ENCODE assay signal across 1 cellular context in the genomic region with DNA sequence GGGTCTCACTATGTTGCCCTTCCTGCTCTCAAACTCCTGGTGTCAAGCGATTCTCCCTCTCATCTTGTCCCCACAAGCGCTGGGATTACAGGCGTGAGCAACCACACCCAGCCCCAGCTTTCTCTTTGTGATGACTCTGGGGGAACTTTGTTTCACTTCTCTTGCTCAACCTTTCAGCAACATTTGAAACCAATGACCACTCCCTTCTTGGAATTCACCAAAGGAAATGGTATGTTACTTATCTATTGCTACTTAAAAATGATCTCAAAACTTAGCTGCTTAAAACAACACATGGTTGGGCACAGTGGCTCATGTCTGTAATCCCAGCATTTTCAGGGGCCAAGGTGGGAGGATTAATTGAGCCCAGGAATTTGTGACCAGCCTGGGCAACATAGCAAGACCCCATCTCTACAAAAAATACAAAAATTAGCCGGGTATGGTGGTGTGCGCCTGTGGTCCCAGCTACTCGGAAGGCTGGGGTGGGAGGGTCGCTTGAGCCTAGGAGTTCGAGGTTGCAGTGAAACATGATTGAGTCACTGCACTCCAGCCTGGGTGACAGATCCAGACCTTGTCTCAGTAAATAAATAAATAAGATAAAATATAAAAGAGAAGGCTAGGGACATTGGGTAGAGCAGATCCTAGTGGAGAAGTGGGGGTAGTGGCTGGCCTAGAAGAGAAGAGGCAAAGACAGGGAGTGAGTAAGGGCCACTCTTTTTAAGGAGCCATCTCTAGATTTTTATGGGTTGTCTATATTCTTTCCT.
TF ChIP-seq lines count a peak whose summit lies in the region.

No MANE protein-coding gene starts in this region.

TF ChIP-seq in SK-N-SH treated with all-trans-retinoic acid at 6 μM for 48 hours, 23 proteins besides CTCF, POLR2A, EP300 and RAD21 (continued from another document):
- TF ChIP-seq ESRRG (CRISPR knock-in tag; IDR thresholded peaks at IDR 0.05): no peak
- TF ChIP-seq ZFP30 (CRISPR knock-in tag; IDR thresholded peaks at IDR 0.05): no peak
- TF ChIP-seq ZFP3 (CRISPR knock-in tag; IDR thresholded peaks at IDR 0.05): no peak
